19 cellular contexts compared by ENCODE assay signal in genomic region chr20:29319725-29320124, GRCh38.
"Had no signal": no experiment of that assay in that cellular context is flagged by ENCODE, and none has a peak within 500 bp of the region (broad histone marks: within the 10 kb centered on the region; RNA-seq: fewer than 3 reads in every experiment).

No MANE protein-coding gene starts in this region.

- H3K27ac ChIP-seq: adrenal gland, cardiac muscle cell, colonic mucosa, hepatocyte, transverse colon, vagina had no signal

- H3K27ac Mint-ChIP-seq: memory B cell; natural killer cell; stimulated activated memory B cell treated with anti-CD40 and anti-IgM and Interleukin-4, amounts not matched to agents 10 μg/mL and 1 μg/mL and 100 μg/mL, for 72 hours; T-helper 2 cell treated with Interferon-gamma antibody and Interleukin-4, amounts not matched to agents 5 μg/mL and 100 μg/mL, for 36 hours had no signal

- H3K9me3 ChIP-seq: adrenal gland, colonic mucosa, transverse colon, vagina had no signal

- H3K4me2 ChIP-seq: hepatocyte had no signal

- FAIRE-seq: endometrium had no signal

- ATAC-seq: left ventricle myocardium superior; natural killer cell; stimulated activated memory B cell treated with anti-CD40 and anti-IgM and Interleukin-4, amounts not matched to agents 10 μg/mL and 1 μg/mL and 100 μg/mL, for 72 hours had no signal

- H2AFZ ChIP-seq: hepatocyte had no signal

- H3K4me1 ChIP-seq: adrenal gland, colonic mucosa, transverse colon, vagina had no signal

- H3K27me3 Mint-ChIP-seq: memory B cell; stimulated activated memory B cell treated with anti-CD40 and anti-IgM and Interleukin-4, amounts not matched to agents 10 μg/mL and 1 μg/mL and 100 μg/mL, for 72 hours had no signal

- H3K4me1 Mint-ChIP-seq: memory B cell; stimulated activated memory B cell treated with anti-CD40 and anti-IgM and Interleukin-4, amounts not matched to agents 10 μg/mL and 1 μg/mL and 100 μg/mL, for 72 hours had no signal

- H3K4me3 ChIP-seq: adrenal gland, cardiac muscle cell, colonic mucosa, hepatocyte, vagina had no signal

- H3K4me3 Mint-ChIP-seq: memory B cell; natural killer cell; stimulated activated memory B cell treated with anti-CD40 and anti-IgM and Interleukin-4, amounts not matched to agents 10 μg/mL and 1 μg/mL and 100 μg/mL, for 72 hours; T-helper 2 cell treated with Interferon-gamma antibody and Interleukin-4, amounts not matched to agents 5 μg/mL and 100 μg/mL, for 36 hours had no signal

- H3K36me3 Mint-ChIP-seq: memory B cell; natural killer cell; stimulated activated memory B cell treated with anti-CD40 and anti-IgM and Interleukin-4, amounts not matched to agents 10 μg/mL and 1 μg/mL and 100 μg/mL, for 72 hours had no signal

- H3K79me2 ChIP-seq: hepatocyte had no signal

- H3K27me3 ChIP-seq: adrenal gland, cardiac muscle cell, colonic mucosa, hepatocyte, vagina had no signal

- DNase-seq: activated CD4-positive, alpha-beta T cell treated with anti-CD3 and anti-CD28 coated beads, Interleukin-2, amount 50 U/mL, for 1 hour; activated CD4-positive, CD25-positive, alpha-beta regulatory T cell; activated CD8-positive, alpha-beta memory T cell treated with anti-CD3 and anti-CD28 coated beads for 24 hours; activated effector memory CD4-positive, alpha-beta T cell treated with Interleukin-2 at 50 U/mL for 16 hours; adrenal gland; colonic mucosa; left ventricle myocardium superior; natural killer cell; retina; stimulated activated CD4-positive, alpha-beta T cell treated with anti-CD3 and anti-CD28 coated beads, Interleukin-2, amount 100 ng/mL, for 48 hours; SW 1271; transverse colon had no signal

- H3K36me3 ChIP-seq: adrenal gland, cardiac muscle cell, colonic mucosa, transverse colon, vagina had no signal
